ENCODE assay signal across 8 cellular contexts in genomic region chr1:197199923-197200467, GRCh38. TPM values are rescaled to one million over a fixed set of nuclear protein-coding genes. Genes with fewer than 3 reads are reported as not detected.
DNase-seq lines count a peak whose midpoint lies in the region; ATAC-seq, FAIRE-seq and TF ChIP-seq lines count a peak whose summit lies in the region.

No MANE protein-coding gene starts in this region.

- no peak for TF ChIP-seq CTCF in keratinocyte (optimal IDR thresholded peaks at IDR 0.05 in 1 of 3, IDR thresholded peaks at IDR 0.05 in 1 of 3, conservative IDR thresholded peaks at IDR 0.05 in 1 of 3; ENCODE audit: extremely low read depth in 1 of 3, insufficient read depth in 2 of 3, low read length in 3 of 3)

- H3K4me1 Mint-ChIP-seq in stimulated activated naive CD8-positive, alpha-beta T cell treated with anti-CD3 and anti-CD28 coated beads, Interleukin-15, Interleukin-2, amounts not matched to agents 100 ng/mL and 50 ng/mL, for 24 hours (ENCODE audit: low read depth), result peaks cover 63% of the 10 kb centered on the region
- H3K4me1 Mint-ChIP-seq in activated CD4-positive, alpha-beta memory T cell treated with anti-CD3 and anti-CD28 coated beads for 36 hours (ENCODE audit: low read depth), result peaks cover 62% of the 10 kb centered on the region

- dilution Hi-C loops in keratinocyte (cut with MboI; ENCODE audit: extremely low pct_ligation_motif_present, low sequenced_read_pairs), result no loop called here

- FAIRE-seq in keratinocyte (lab: Jason Lieb, UNC), result no peak

- CTCF ChIA-PET in activated CD4-positive, alpha-beta memory T cell treated with anti-CD3 and anti-CD28 coated beads for 36 hours (lab: Charles Lee), result interaction anchor here (1.7 kb wide), 1 partner anchor 157 kb away, joined by 6 read pairs; no protein-coding TSS in a partner anchor

- H4K20me1 ChIP-seq in keratinocyte (ENCODE audit: control insufficient read depth, extremely low read depth, insufficient read depth, low read length), result no peaks in the 10 kb centered on the region

- H3K9me3 Mint-ChIP-seq in stimulated activated naive CD8-positive, alpha-beta T cell treated with anti-CD3 and anti-CD28 coated beads, Interleukin-15, Interleukin-2, amounts not matched to agents 100 ng/mL and 50 ng/mL, for 24 hours, result no peaks in the 10 kb centered on the region
- H3K9me3 Mint-ChIP-seq in activated CD4-positive, alpha-beta memory T cell treated with anti-CD3 and anti-CD28 coated beads for 36 hours, result no peaks in the 10 kb centered on the region

- no peaks in the 10 kb centered on the region for H3K27me3 Mint-ChIP-seq in stimulated activated naive CD8-positive, alpha-beta T cell treated with anti-CD3 and anti-CD28 coated beads, Interleukin-15, Interleukin-2, amounts not matched to agents 100 ng/mL and 50 ng/mL, for 24 hours
- no peaks in the 10 kb centered on the region for H3K27me3 Mint-ChIP-seq in activated CD4-positive, alpha-beta memory T cell treated with anti-CD3 and anti-CD28 coated beads for 36 hours

- H3K36me3 ChIP-seq in keratinocyte (ENCODE audit: control insufficient read depth in 2 of 2, extremely low read depth in 1 of 2, insufficient read depth in 2 of 2, low read length in 2 of 2), result no peaks in the 10 kb centered on the region
- no peaks in the 10 kb centered on the region for H3K36me3 ChIP-seq in thymus (ENCODE audit: control insufficient read depth, insufficient read depth)

- H3K27ac ChIP-seq in keratinocyte (ENCODE audit: control insufficient read depth, insufficient read depth, low read length) (peak overlapping the region; percentile 88), thymus (ENCODE audit: low read depth) (no peak overlapping the region)

- intact Hi-C loops in activated CD4-positive, alpha-beta memory T cell treated with anti-CD3 and anti-CD28 coated beads for 36 hours (cut with micrococcal nuclease), result no loop called here

- H3K4me3 Mint-ChIP-seq in stimulated activated naive CD8-positive, alpha-beta T cell treated with anti-CD3 and anti-CD28 coated beads, Interleukin-15, Interleukin-2, amounts not matched to agents 100 ng/mL and 50 ng/mL, for 24 hours, result peak overlapping the region; percentile 94
- peak overlapping the region; percentile 93 for H3K4me3 Mint-ChIP-seq in activated CD4-positive, alpha-beta memory T cell treated with anti-CD3 and anti-CD28 coated beads for 36 hours

- H3K36me3 Mint-ChIP-seq in stimulated activated naive CD8-positive, alpha-beta T cell treated with anti-CD3 and anti-CD28 coated beads, Interleukin-15, Interleukin-2, amounts not matched to agents 100 ng/mL and 50 ng/mL, for 24 hours (ENCODE audit: low read depth), result no peaks in the 10 kb centered on the region
- peaks cover 6% of the 10 kb centered on the region for H3K36me3 Mint-ChIP-seq in activated CD4-positive, alpha-beta memory T cell treated with anti-CD3 and anti-CD28 coated beads for 36 hours

- H3K4me1 ChIP-seq in keratinocyte (ENCODE audit: control insufficient read depth, extremely low read depth, insufficient read depth, low read length) (peaks cover 17% of the 10 kb centered on the region), thymus (ENCODE audit: control insufficient read depth, insufficient read depth, low read length) (peaks cover 11% of the 10 kb centered on the region)

- no peak for DNase-seq in stimulated activated naive CD8-positive, alpha-beta T cell treated with anti-CD3 and anti-CD28 coated beads, Interleukin-15, Interleukin-2, amounts not matched to agents 100 U/mL and 50 U/mL, for 24 hours
- no peak for DNase-seq in activated CD4-positive, alpha-beta memory T cell treated with anti-CD3 and anti-CD28 coated beads for 36 hours
- no peak for DNase-seq in keratinocyte (ENCODE audit: low read depth, low spot score)
- no peak for DNase-seq in AG20443 (ENCODE audit: low spot score)
- no peak for DNase-seq in dedifferentiated amniotic fluid mesenchymal stem cell (ENCODE audit: extremely low spot score)

- peak overlapping the region; percentile 96 for H2AFZ ChIP-seq in keratinocyte (ENCODE audit: control insufficient read depth, low read length)

- no peak overlapping the region for H3K9ac ChIP-seq in keratinocyte (ENCODE audit: control insufficient read depth, extremely low read depth, insufficient read depth, low read length)

- POLR2A ChIA-PET in activated CD4-positive, alpha-beta memory T cell treated with anti-CD3 and anti-CD28 coated beads for 36 hours (lab: Charles Lee), result no interaction called here

- H3K9me3 ChIP-seq in keratinocyte (ENCODE audit: control insufficient read depth, low read depth, low read length), result no peaks in the 10 kb centered on the region
- H3K9me3 ChIP-seq in thymus (ENCODE audit: control insufficient read depth), result no peaks in the 10 kb centered on the region

- H3K27me3 ChIP-seq in keratinocyte (ENCODE audit: control insufficient read depth, extremely low read depth, insufficient read depth, low read length) (no peaks in the 10 kb centered on the region), thymus (ENCODE audit: control insufficient read depth, insufficient read depth) (no peaks in the 10 kb centered on the region)

- H3K4me3 ChIP-seq in keratinocyte (ENCODE audit: control insufficient read depth in 2 of 3, extremely low read depth in 1 of 3, insufficient read depth in 2 of 3, low read depth in 1 of 3, low read length in 3 of 3) (peak overlapping the region; percentile 83 to 93 (median 90)), thymus (ENCODE audit: low read length) (peak overlapping the region; percentile 89)

- H3K79me2 ChIP-seq in keratinocyte (ENCODE audit: control insufficient read depth, insufficient read depth, low read length), result peaks cover 41% of the 10 kb centered on the region

- ATAC-seq in stimulated activated naive CD8-positive, alpha-beta T cell treated with anti-CD3 and anti-CD28 coated beads, Interleukin-15, Interleukin-2, amounts not matched to agents 100 U/mL and 50 U/mL, for 24 hours, result no peak
- ATAC-seq in HG03342 (IDR thresholded peaks at IDR 0.05; ENCODE audit: unreplicated experiment), result no peak

- H3K4me2 ChIP-seq in keratinocyte (ENCODE audit: control insufficient read depth, extremely low read depth, insufficient read depth, low read depth, low read length), result peak overlapping the region; percentile 91

- H3K9me1 ChIP-seq in keratinocyte (ENCODE audit: control insufficient read depth, extremely low read depth, insufficient read depth, low read length), result no peaks in the 10 kb centered on the region

- no peak overlapping the region for H3K27ac Mint-ChIP-seq in stimulated activated naive CD8-positive, alpha-beta T cell treated with anti-CD3 and anti-CD28 coated beads, Interleukin-15, Interleukin-2, amounts not matched to agents 100 ng/mL and 50 ng/mL, for 24 hours
- H3K27ac Mint-ChIP-seq in activated CD4-positive, alpha-beta memory T cell treated with anti-CD3 and anti-CD28 coated beads for 36 hours, result no peak overlapping the region

- 90% methylated on average over 5 of the region's 5 CpGs for whole genome bisulfite sequencing in thymus

RNA-seq across cellular contexts. Expression of gene ZBTB41, which starts 1.1 kb away (rescaled TPM):
- total RNA-seq in activated CD4-positive, alpha-beta memory T cell treated with anti-CD3 and anti-CD28 coated beads for 36 hours, result 1 to 10 TPM; 5.7 to 5.8 TPM
- 3.5 to 5.2 TPM (median 4.1 TPM) in 3 replicates for polyA plus RNA-seq in keratinocyte
- 5.9 TPM for polyA plus RNA-seq in keratinocyte (2011; ENCODE audit: low read depth)
- polyA plus RNA-seq in keratinocyte (2011; cell fraction: cytosol; rRNA removed), result 2.0 and 4.3 TPM in 2 replicates
- polyA plus RNA-seq in keratinocyte (2011; cell fraction: nucleus; rRNA removed), result 3.5 and 4.9 TPM in 2 replicates
- 3.7 TPM in 2 replicates for polyA plus RNA-seq in keratinocyte (2012; ENCODE audit: low replicate concordance)
- 3.7 to 18.9 TPM (median 13.4 TPM) in 3 replicates for polyA minus RNA-seq in keratinocyte
- polyA minus RNA-seq in keratinocyte (2011; cell fraction: cytosol; rRNA and poly(A)+ RNA removed), result 9.2 TPM
- 9.3 and 18.0 TPM in 2 replicates for polyA minus RNA-seq in keratinocyte (2011; cell fraction: nucleus; rRNA and poly(A)+ RNA removed)
- polyA plus RNA-seq in thymus, result 6.4 TPM

RNA-seq across cellular contexts. Expression of gene ASPM, which starts 53.5 kb away (rescaled TPM):
- 10 to 100 TPM; 46.4 to 48.8 TPM for total RNA-seq in activated CD4-positive, alpha-beta memory T cell treated with anti-CD3 and anti-CD28 coated beads for 36 hours
- polyA plus RNA-seq in keratinocyte (2.1 to 10.0 TPM (median 5.3 TPM) in 3 replicates), thymus (9.6 TPM)
- 1.7 TPM for polyA plus RNA-seq in keratinocyte (2011; ENCODE audit: low read depth)
- 1.0 and 2.5 TPM in 2 replicates for polyA plus RNA-seq in keratinocyte (2011; cell fraction: cytosol; rRNA removed)
- polyA plus RNA-seq in keratinocyte (2011; cell fraction: nucleus; rRNA removed), result 5.9 and 8.8 TPM in 2 replicates
- 0.71 and 8.0 TPM in 2 replicates for polyA plus RNA-seq in keratinocyte (2012; ENCODE audit: low replicate concordance)
- 1.7 to 17.5 TPM (median 2.2 TPM) in 3 replicates for polyA minus RNA-seq in keratinocyte
- 2.1 TPM for polyA minus RNA-seq in keratinocyte (2011; cell fraction: cytosol; rRNA and poly(A)+ RNA removed)
- 6.9 and 15.7 TPM in 2 replicates for polyA minus RNA-seq in keratinocyte (2011; cell fraction: nucleus; rRNA and poly(A)+ RNA removed)
